In the genomic region with DNA sequence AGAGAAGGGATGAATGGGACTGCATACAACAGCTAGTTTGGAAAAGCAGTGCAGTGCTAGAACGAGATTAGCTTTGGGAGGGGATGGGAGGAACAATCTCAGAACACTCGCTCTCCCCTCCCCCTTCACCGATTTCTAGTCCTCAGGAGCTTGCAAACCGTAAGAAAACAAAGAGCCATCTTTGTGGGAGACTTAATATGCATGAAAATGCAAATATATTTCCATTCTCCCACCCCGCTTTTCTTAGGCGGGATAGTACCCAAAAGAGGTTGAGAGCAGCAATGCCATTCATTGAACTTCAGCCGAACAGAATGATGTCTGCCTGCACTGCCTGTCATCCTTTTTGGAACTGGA, we compare ENCODE assay signal across 8 cellular contexts. TPM values are rescaled to one million over a fixed set of nuclear protein-coding genes. Genes with fewer than 3 reads are reported as not detected.
DNase-seq lines count a peak whose midpoint lies in the region; ATAC-seq lines count a peak whose summit lies in the region.

No MANE protein-coding gene starts in this region.

- H3K9me3 ChIP-seq in iPS-20b (ENCODE audit: insufficient read depth, low read depth, low read length), result no peaks in the 10 kb centered on the region

- H3K4me1 Mint-ChIP-seq in T-helper 1 cell treated with Interleukin-12 subunit alpha and Interleukin-12 subunit beta and Interleukin-4 antibody, amounts not matched to agents 30 μg/mL and 1 μg/mL, for 36 hours (ENCODE audit: low read depth), result peaks cover 24% of the 10 kb centered on the region
- peaks cover 42% of the 10 kb centered on the region for H3K4me1 Mint-ChIP-seq in activated CD4-positive, alpha-beta memory T cell treated with anti-CD3 and anti-CD28 coated beads, Interleukin-2, amount 10 ng/mL, durations not matched to agents 7 days and 5 days

- no peaks in the 10 kb centered on the region for H3K9me3 Mint-ChIP-seq in T-helper 1 cell treated with Interleukin-12 subunit alpha and Interleukin-12 subunit beta and Interleukin-4 antibody, amounts not matched to agents 30 μg/mL and 1 μg/mL, for 36 hours
- no peaks in the 10 kb centered on the region for H3K9me3 Mint-ChIP-seq in activated CD4-positive, alpha-beta memory T cell treated with anti-CD3 and anti-CD28 coated beads, Interleukin-2, amount 10 ng/mL, durations not matched to agents 7 days and 5 days

- H3K27ac Mint-ChIP-seq in T-helper 1 cell treated with Interleukin-12 subunit alpha and Interleukin-12 subunit beta and Interleukin-4 antibody, amounts not matched to agents 30 μg/mL and 1 μg/mL, for 36 hours, result peak overlapping the region; percentile 41
- peak overlapping the region; percentile 30 for H3K27ac Mint-ChIP-seq in activated CD4-positive, alpha-beta memory T cell treated with anti-CD3 and anti-CD28 coated beads, Interleukin-2, amount 10 ng/mL, durations not matched to agents 7 days and 5 days

- H3K27me3 Mint-ChIP-seq in T-helper 1 cell treated with Interleukin-12 subunit alpha and Interleukin-12 subunit beta and Interleukin-4 antibody, amounts not matched to agents 30 μg/mL and 1 μg/mL, for 36 hours (ENCODE audit: low read depth), result no peaks in the 10 kb centered on the region
- peaks cover 3% of the 10 kb centered on the region for H3K27me3 Mint-ChIP-seq in activated CD4-positive, alpha-beta memory T cell treated with anti-CD3 and anti-CD28 coated beads, Interleukin-2, amount 10 ng/mL, durations not matched to agents 7 days and 5 days

- H3K27ac ChIP-seq in iPS-20b (ENCODE audit: low read length) (peak overlapping the region; percentile 95), substantia nigra (ENCODE audit: low read depth, low read length, poor library complexity, severe bottlenecking) (peak overlapping the region; percentile 80)

- DNase-seq in T-helper 1 cell (no peak), substantia nigra (lab: John Stamatoyannopoulos, UW) (no peak), AG20443 (ENCODE audit: low spot score) (no peak)
- no peak for DNase-seq in activated CD4-positive, alpha-beta memory T cell treated with anti-CD3 and anti-CD28 coated beads, Interleukin-2, amount 10 ng/mL, durations not matched to agents 7 days and 5 days
- DNase-seq in activated naive CD4-positive, alpha-beta T cell treated with Interleukin-2 at 50 U/mL for 16 hours, result no peak

- H3K9ac ChIP-seq in iPS-20b (ENCODE audit: low read depth, low read length), result peak overlapping the region; percentile 97

- H3K4me1 ChIP-seq in iPS-20b (ENCODE audit: insufficient read depth, low read length), result peaks cover 14% of the 10 kb centered on the region

- H3K27me3 ChIP-seq in iPS-20b (ENCODE audit: insufficient read depth, low read length), result peaks cover 8% of the 10 kb centered on the region

- H3K36me3 ChIP-seq in iPS-20b (ENCODE audit: insufficient read depth, low read depth, low read length), result peaks cover 46% of the 10 kb centered on the region

- ATAC-seq in HG02588 (IDR thresholded peaks at IDR 0.05; ENCODE audit: unreplicated experiment), result no peak

- H3K36me3 Mint-ChIP-seq in T-helper 1 cell treated with Interleukin-12 subunit alpha and Interleukin-12 subunit beta and Interleukin-4 antibody, amounts not matched to agents 30 μg/mL and 1 μg/mL, for 36 hours (ENCODE audit: low read depth), result peaks cover 13% of the 10 kb centered on the region
- H3K36me3 Mint-ChIP-seq in activated CD4-positive, alpha-beta memory T cell treated with anti-CD3 and anti-CD28 coated beads, Interleukin-2, amount 10 ng/mL, durations not matched to agents 7 days and 5 days (ENCODE audit: low read depth), result peaks cover 35% of the 10 kb centered on the region

- POLR2A ChIA-PET in activated CD4-positive, alpha-beta memory T cell treated with anti-CD3 and anti-CD28 coated beads, Interleukin-2, amount 10 ng/mL, durations not matched to agents 7 days and 5 days (lab: Charles Lee), result interaction anchor here (0.6 to 1.2 kb wide), 3 partner anchors 78 to 393 kb away, joined by 3 to 4 read pairs (median 4); no protein-coding TSS in a partner anchor

- CTCF ChIA-PET in activated CD4-positive, alpha-beta memory T cell treated with anti-CD3 and anti-CD28 coated beads, Interleukin-2, amount 10 ng/mL, durations not matched to agents 7 days and 5 days (lab: Charles Lee), result interaction anchor here (0.8 kb wide), 1 partner anchor 46 kb away, joined by 3 read pairs; no protein-coding TSS in a partner anchor

- peak overlapping the region; percentile 79 for H3K4me3 Mint-ChIP-seq in T-helper 1 cell treated with Interleukin-12 subunit alpha and Interleukin-12 subunit beta and Interleukin-4 antibody, amounts not matched to agents 30 μg/mL and 1 μg/mL, for 36 hours
- H3K4me3 Mint-ChIP-seq in activated CD4-positive, alpha-beta memory T cell treated with anti-CD3 and anti-CD28 coated beads, Interleukin-2, amount 10 ng/mL, durations not matched to agents 7 days and 5 days, result peak overlapping the region; percentile 80

- H3K4me3 ChIP-seq in iPS-20b (ENCODE audit: low read length), result peak overlapping the region; percentile 83

RNA-seq across cellular contexts. Expression of a gene that starts 1.1 kb away (rescaled TPM):
- total RNA-seq in activated CD4-positive, alpha-beta memory T cell treated with anti-CD3 and anti-CD28 coated beads, Interleukin-2, amount 10 ng/mL, durations not matched to agents 7 days and 5 days, result 10 to 100 TPM; 33.2 to 37.2 TPM

RNA-seq across cellular contexts. Expression of a gene that starts 24.6 kb away (rescaled TPM):
- 10 to 100 TPM; 48.7 to 54.2 TPM for total RNA-seq in activated CD4-positive, alpha-beta memory T cell treated with anti-CD3 and anti-CD28 coated beads, Interleukin-2, amount 10 ng/mL, durations not matched to agents 7 days and 5 days

RNA-seq across cellular contexts. Expression of a gene that starts 45.8 kb away (rescaled TPM):
- 1 to 10 TPM; 1.1 to 1.7 TPM for total RNA-seq in activated CD4-positive, alpha-beta memory T cell treated with anti-CD3 and anti-CD28 coated beads, Interleukin-2, amount 10 ng/mL, durations not matched to agents 7 days and 5 days
